In the genomic region with DNA sequence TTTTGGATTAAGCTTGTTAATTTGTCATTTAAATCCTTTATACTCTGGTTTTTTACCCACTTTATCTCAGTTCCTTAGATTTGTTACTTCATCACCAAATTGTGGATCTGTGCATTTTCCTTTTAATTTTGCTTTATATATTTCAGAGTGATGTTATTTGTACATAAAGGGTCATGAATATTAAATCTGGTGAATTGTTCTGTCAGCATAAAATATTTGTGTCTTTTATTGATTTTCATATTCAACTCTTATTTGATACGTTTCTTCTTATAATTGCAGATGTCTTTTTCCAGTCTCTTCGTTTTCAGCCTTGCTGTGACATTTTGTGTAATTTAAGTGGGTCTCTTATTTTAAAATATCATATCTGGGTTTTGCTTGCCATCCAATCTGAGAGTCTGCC, we compare ENCODE assay signal across 24 cellular contexts. TPM values are rescaled to one million over a fixed set of nuclear protein-coding genes. Genes with fewer than 3 reads are reported as not detected.
DNase-seq lines count a peak whose midpoint lies in the region; ATAC-seq, FAIRE-seq and TF ChIP-seq lines count a peak whose summit lies in the region.
"Had no signal": no experiment of that assay in that cellular context is flagged by ENCODE, and none has a peak within 500 bp of the region (broad histone marks: within the 10 kb centered on the region; RNA-seq: fewer than 3 reads in every experiment).

No MANE protein-coding gene starts in this region.

- intact Hi-C loops in MCF 10A (cut with micrococcal nuclease) (no loop called here), mammary epithelial cell (cut with micrococcal nuclease) (no loop called here), OCI-LY7 (cut with micrococcal nuclease; ENCODE audit: unreplicated experiment) (loop anchor here (2.0 kb wide), 1 partner anchor 90 kb away; no protein-coding TSS in a partner anchor), kidney (cut with DNase I) (no loop called here)

- H3K4me1 ChIP-seq in mammary epithelial cell (ENCODE audit: insufficient read depth, low read length) (peaks cover 2% of the 10 kb centered on the region), OCI-LY7 (ENCODE audit: insufficient read depth, low read length, poor library complexity, severe bottlenecking) (peaks cover 32% of the 10 kb centered on the region), endodermal cell (ENCODE audit: control insufficient read depth, insufficient read depth, low read length) (no peaks in the 10 kb centered on the region), kidney (ENCODE audit: control insufficient read depth in 1 of 2, insufficient read depth in 1 of 2, low read depth in 1 of 2, low read length in 2 of 2) (peaks cover 0 to 7% of the 10 kb centered on the region in 2 donors)

- H3K79me2 ChIP-seq in mammary epithelial cell (ENCODE audit: insufficient read depth, low read length) (peaks cover 38% of the 10 kb centered on the region), OCI-LY7 (ENCODE audit: insufficient read depth, low read depth, low read length) (peaks cover 80% of the 10 kb centered on the region)

- CTCF ChIA-PET in MCF 10A (lab: Yijun Ruan, JAX) (interaction anchor here (0.6 to 1.3 kb wide), 2 partner anchors 10 to 134 kb away, joined by 3 to 4 read pairs; no protein-coding TSS in a partner anchor), mammary epithelial cell (lab: Charles Lee; ENCODE audit: low non-redundant PET) (no interaction called here), OCI-LY7 (lab: Charles Lee; ENCODE audit: unreplicated experiment) (no interaction called here)

- H3K4me3 ChIP-seq in mammary epithelial cell (replicated peaks in 1 of 3; ENCODE audit: insufficient read depth in 1 of 3, low read depth in 2 of 3, low read length in 3 of 3): no peak overlapping the region
- no peak overlapping the region for H3K4me3 ChIP-seq in OCI-LY7 (ENCODE audit: low read depth, low read length, poor library complexity, severe bottlenecking)
- H3K4me3 ChIP-seq in endodermal cell (ENCODE audit: low read length): peak overlapping the region; percentile 13
- H3K4me3 ChIP-seq in kidney (ENCODE audit: low read length in 2 of 2): no peak overlapping the region
- H3K4me3 ChIP-seq: GM23338, lung had no signal

- peaks cover 14% of the 10 kb centered on the region for H3K36me3 Mint-ChIP-seq in MCF 10A (ENCODE audit: insufficient read depth, unreplicated experiment)
- H3K36me3 Mint-ChIP-seq in endodermal cell (ENCODE audit: low read depth): peaks cover 5% of the 10 kb centered on the region

- H3K27ac ChIP-seq in mammary epithelial cell (ENCODE audit: insufficient read depth, low read depth, low read length): no peak overlapping the region
- H3K27ac ChIP-seq in OCI-LY7 (ENCODE audit: low read depth, low read length, poor library complexity, severe bottlenecking): no peak overlapping the region
- no peak overlapping the region for H3K27ac ChIP-seq in endodermal cell (ENCODE audit: low read depth, low read length)
- H3K27ac ChIP-seq in kidney (ENCODE audit: low read depth in 2 of 2, low read length in 2 of 2): no peak overlapping the region

- H3K9me3 ChIP-seq in mammary epithelial cell (replicated peaks; ENCODE audit: insufficient read depth, low read length): no peaks in the 10 kb centered on the region
- no peaks in the 10 kb centered on the region for H3K9me3 ChIP-seq in OCI-LY7 (ENCODE audit: low read length)
- H3K9me3 ChIP-seq in endodermal cell (ENCODE audit: control insufficient read depth, low read length): no peaks in the 10 kb centered on the region
- H3K9me3 ChIP-seq in kidney (ENCODE audit: control insufficient read depth in 1 of 2, low read length in 2 of 2): no peaks in the 10 kb centered on the region
- H3K9me3 ChIP-seq: BLaER1 treated with 17β-estradiol and CSF1 and Interleukin-3, amounts not matched to agents 10 nM and 100 nM had no signal

- H3K4me2 ChIP-seq in mammary epithelial cell (ENCODE audit: insufficient read depth, low read depth, low read length) (no peak overlapping the region), OCI-LY7 (ENCODE audit: low read length) (peak overlapping the region; percentile 86)
- H3K4me2 ChIP-seq: GM23338 had no signal

- H3K27me3 ChIP-seq in mammary epithelial cell (ENCODE audit: insufficient read depth, low read length) (no peaks in the 10 kb centered on the region), endodermal cell (ENCODE audit: control insufficient read depth, insufficient read depth, low read length, poor library complexity, severe bottlenecking) (no peaks in the 10 kb centered on the region)
- H3K27me3 ChIP-seq: BLaER1 treated with 17β-estradiol and CSF1 and Interleukin-3, amounts not matched to agents 10 nM and 100 nM had no signal

- no peaks in the 10 kb centered on the region for H3K9me2 ChIP-seq in OCI-LY7 (ENCODE audit: insufficient read depth, low read length)

- H3K4me3 Mint-ChIP-seq in MCF 10A (ENCODE audit: unreplicated experiment): no peak overlapping the region
- H3K4me3 Mint-ChIP-seq in endodermal cell: no peak overlapping the region
- H3K4me3 Mint-ChIP-seq: GM23338, type B pancreatic cell had no signal

- DNase-seq in MCF 10A (ENCODE audit: unreplicated experiment) (no peak), mammary epithelial cell (no peak), OCI-LY7 (ENCODE audit: low spot score) (no peak), endodermal cell (no peak), kidney (no peak), iPS-NIHi7 (ENCODE audit: extremely low spot score) (no peak), hepatic stellate cell (ENCODE audit: low spot score) (no peak)
- DNase-seq: activated CD4-positive, alpha-beta T cell treated with anti-CD3 and anti-CD28 coated beads, Interleukin-2, amount 50 U/mL, for 48 hours; activated CD4-positive, CD25-positive, alpha-beta regulatory T cell; amygdala; NCI-H1092; NCI-H1694 treated with DMSO at 0.1 percent for 48 hours; NCI-H524; posterior cingulate gyrus; right cardiac atrium; Right ventricle myocardium superior; stimulated activated CD4-positive, alpha-beta T cell treated with anti-CD3 and anti-CD28 coated beads, Interleukin-2, amount 100 ng/mL, for 48 hours; T1000 had no signal

- in situ Hi-C loops in mammary epithelial cell (cut with MboI; ENCODE audit: low sequenced_read_pairs in 2 of 2): loop anchor here in 1 of 2 donors (10.0 kb wide), 2 partner anchors 144 to 166 kb away; no protein-coding TSS in a partner anchor

- TF ChIP-seq CTCF in MCF 10A (IDR thresholded peaks at IDR 0.05; ENCODE audit: unreplicated experiment) (no peak), mammary epithelial cell (conservative IDR thresholded peaks at IDR 0.05 in 1 of 2, IDR thresholded peaks at IDR 0.05 in 1 of 2; ENCODE audit: extremely low read depth in 1 of 2, insufficient read depth in 1 of 2, low read depth in 1 of 2, low read length in 2 of 2) (no peak), OCI-LY7 (conservative IDR thresholded peaks at IDR 0.05; ENCODE audit: low read length) (no peak), endodermal cell (conservative IDR thresholded peaks at IDR 0.05) (no peak), kidney (IDR thresholded peaks at IDR 0.05; ENCODE audit: borderline replicate concordance, extremely low read depth, insufficient read depth) (no peak)

- dilution Hi-C loops in mammary epithelial cell (cut with HindIII; ENCODE audit: low sequenced_read_pairs): no loop called here

- no peaks in the 10 kb centered on the region for H3K27me3 Mint-ChIP-seq in MCF 10A (ENCODE audit: insufficient read depth, unreplicated experiment)
- no peaks in the 10 kb centered on the region for H3K27me3 Mint-ChIP-seq in endodermal cell (ENCODE audit: insufficient read depth)
- H3K27me3 Mint-ChIP-seq: type B pancreatic cell had no signal

- H3K36me3 ChIP-seq in mammary epithelial cell (ENCODE audit: insufficient read depth, low read length) (no peaks in the 10 kb centered on the region), OCI-LY7 (ENCODE audit: insufficient read depth, low read length) (peaks cover 42% of the 10 kb centered on the region), endodermal cell (ENCODE audit: control insufficient read depth, insufficient read depth, low read length) (no peaks in the 10 kb centered on the region), kidney (ENCODE audit: control insufficient read depth in 1 of 2, insufficient read depth in 2 of 2, low read length in 2 of 2) (peaks cover 0 to 6% of the 10 kb centered on the region in 2 donors)

- H3K9ac ChIP-seq in mammary epithelial cell (ENCODE audit: insufficient read depth, low read length): no peak overlapping the region
- H3K9ac ChIP-seq in endodermal cell (ENCODE audit: extremely low read depth, low read length, poor library complexity, severe bottlenecking): no peak overlapping the region
- H3K9ac ChIP-seq in kidney (ENCODE audit: low read length in 2 of 2): no peak overlapping the region

- BruUV-seq in MCF 10A (replicated peaks; lab: Mats Ljungman, UMichigan) (no TSS peak), mammary epithelial cell (replicated peaks; lab: Mats Ljungman, UMichigan) (no TSS peak), OCI-LY7 (replicated peaks; lab: Mats Ljungman, UMichigan) (no TSS peak)

- POLR2A ChIA-PET in MCF 10A (lab: Yijun Ruan, JAX): interaction anchor here (1.3 to 1.8 kb wide), 4 partner anchors 12 to 135 kb away, joined by 3 to 5 read pairs (median 4); a partner anchor contains a TSS
- POLR2A ChIA-PET in OCI-LY7 (lab: Charles Lee): interaction anchor here (0.6 to 9.3 kb wide), 9 partner anchors 10 to 207 kb away, joined by 3 to 139 read pairs (median 4); no protein-coding TSS in a partner anchor

- H3K27ac Mint-ChIP-seq in MCF 10A (ENCODE audit: low read depth, unreplicated experiment) (peak overlapping the region; percentile 59), endodermal cell (no peak overlapping the region)
- H3K27ac Mint-ChIP-seq: GM23338, type B pancreatic cell had no signal

- peaks cover 13% of the 10 kb centered on the region for H3K4me1 Mint-ChIP-seq in MCF 10A (ENCODE audit: insufficient read depth, unreplicated experiment)
- peaks cover 3% of the 10 kb centered on the region for H3K4me1 Mint-ChIP-seq in endodermal cell
- H3K4me1 Mint-ChIP-seq: GM23338 had no signal

- H3K9me3 Mint-ChIP-seq in MCF 10A (ENCODE audit: unreplicated experiment) (no peaks in the 10 kb centered on the region), endodermal cell (no peaks in the 10 kb centered on the region)
- H3K9me3 Mint-ChIP-seq: GM23338, type B pancreatic cell had no signal

- no peak for FAIRE-seq in kidney (lab: Jason Lieb, UNC)
- FAIRE-seq: GM12891 had no signal

- WGBS in mammary epithelial cell (ENCODE audit: low coverage, missing lambda C conversion rate): 96% methylated on average over 2 of the region's 2 CpGs
- 100% methylated on average over 2 of the region's 2 CpGs; no CpG with 5 or more reads in 1 of the 2 experiments for WGBS in endodermal cell (ENCODE audit: insufficient coverage in 1 of 2, insufficient read length in 1 of 2), 2 experiments

- ATAC-seq in HG02623 (IDR thresholded peaks at IDR 0.05; ENCODE audit: unreplicated experiment): no peak
- ATAC-seq: GM23338, right cardiac atrium had no signal

- H2AFZ ChIP-seq in mammary epithelial cell (ENCODE audit: low read depth, low read length) (no peak overlapping the region), OCI-LY7 (ENCODE audit: low read length) (no peak overlapping the region)
- H2AFZ ChIP-seq: GM23338 had no signal

- H4K20me1 ChIP-seq in mammary epithelial cell (ENCODE audit: insufficient read depth, low read length) (no peaks in the 10 kb centered on the region), OCI-LY7 (ENCODE audit: insufficient read depth, low read length) (no peaks in the 10 kb centered on the region)

RNA-seq across cellular contexts. Expression of a gene that starts 4.7 kb away (rescaled TPM):
- 6.1 and 7.3 TPM in 2 replicates for total RNA-seq in MCF 10A (2022)
- 10 to 100 TPM in 1 of 2 donors, 1 to 10 TPM in 1; 8.1 to 10.2 TPM for total RNA-seq in mammary epithelial cell
- 2.2 TPM for polyA plus RNA-seq in mammary epithelial cell
- 4.1 TPM for polyA minus RNA-seq in mammary epithelial cell
- 22.0 and 23.3 TPM in 2 replicates for total RNA-seq in OCI-LY7 (2014; rRNA removed; shearing (Covaris generic))
- total RNA-seq in OCI-LY7 (2022): 41.3 and 41.7 TPM in 2 replicates
- total RNA-seq in endodermal cell: 1 to 10 TPM; 7.8 to 9.5 TPM
- 7.6 TPM for polyA plus RNA-seq in endodermal cell (2013, experiment 1 of 2)
- polyA plus RNA-seq in endodermal cell (2013, experiment 2 of 2): 7.0 TPM
- 15.1 TPM for total RNA-seq in kidney
- polyA plus RNA-seq in kidney (ENCODE audit: insufficient read depth, low read depth, low replicate concordance): 5.7 TPM

RNA-seq across cellular contexts. Expression of a gene that starts 4.9 kb away (rescaled TPM):
- total RNA-seq in MCF 10A (2022): 6.2 and 11.1 TPM in 2 replicates
- 1 to 10 TPM; 5.7 to 8.0 TPM for total RNA-seq in mammary epithelial cell
- 3.6 TPM for polyA plus RNA-seq in mammary epithelial cell
- polyA minus RNA-seq in mammary epithelial cell: 1.6 TPM
- 5.4 and 9.6 TPM in 2 replicates for total RNA-seq in OCI-LY7 (2014; rRNA removed; shearing (Covaris generic))
- total RNA-seq in OCI-LY7 (2022): 26.7 and 28.6 TPM in 2 replicates
- 1 to 10 TPM; 5.3 to 8.6 TPM for total RNA-seq in endodermal cell
- 10.3 TPM for polyA plus RNA-seq in endodermal cell (2013, experiment 1 of 2)
- 11.5 TPM for polyA plus RNA-seq in endodermal cell (2013, experiment 2 of 2)
- total RNA-seq in kidney: 16.0 TPM
- polyA plus RNA-seq in kidney (ENCODE audit: insufficient read depth, low read depth, low replicate concordance): 11.0 TPM

RNA-seq across cellular contexts. Expression of a gene that starts 47.0 kb away (rescaled TPM):
- total RNA-seq in MCF 10A (2022) (15.4 and 17.9 TPM in 2 replicates), mammary epithelial cell (10 to 100 TPM in 1 of 2 donors, 1 to 10 TPM in 1; 7.7 to 25.5 TPM), OCI-LY7 (2022) (56.1 and 59.8 TPM in 2 replicates), endodermal cell (10 to 100 TPM; 16.8 to 21.0 TPM), kidney (57.0 TPM)
- polyA plus RNA-seq in mammary epithelial cell (8.9 TPM), kidney (ENCODE audit: insufficient read depth, low read depth, low replicate concordance) (50.3 TPM)
- polyA minus RNA-seq in mammary epithelial cell: not detected
- 29.9 and 32.8 TPM in 2 replicates for total RNA-seq in OCI-LY7 (2014; rRNA removed; shearing (Covaris generic))
- polyA plus RNA-seq in endodermal cell (2013, experiment 1 of 2): 6.2 TPM
- 9.6 TPM for polyA plus RNA-seq in endodermal cell (2013, experiment 2 of 2)
